Comparison of ENCODE assay signal across 8 cellular contexts in genomic region chrX:14029039-14029424, GRCh38. TPM values are rescaled to one million over a fixed set of nuclear protein-coding genes. Genes with fewer than 3 reads are reported as not detected.
A peak's percentile ranks its signal among the peaks of the same experiment; 100 is the strongest.
DNase-seq lines count a peak whose midpoint lies in the region; ATAC-seq, FAIRE-seq and TF ChIP-seq lines count a peak whose summit lies in the region.

No MANE protein-coding gene starts in this region.

- H3K27me3 Mint-ChIP-seq in neural crest cell (ENCODE audit: low read depth): no peaks in the 10 kb centered on the region

- H3K4me3 Mint-ChIP-seq in neural crest cell: peak overlapping the region; percentile 89

- no peaks in the 10 kb centered on the region for H3K9me3 ChIP-seq in NT2/D1 (ENCODE audit: insufficient read depth, low read length)
- no peaks in the 10 kb centered on the region for H3K9me3 ChIP-seq in effector memory CD4-positive, alpha-beta T cell (ENCODE audit: control insufficient read depth, low read length)

- peak overlapping the region; percentile 88 for H3K9ac ChIP-seq in NT2/D1 (ENCODE audit: insufficient read length, low read depth)

- no peak for FAIRE-seq in RCC 7860 (lab: Jason Lieb, UNC)

- in situ Hi-C loops in G401 (cut with HindIII; ENCODE audit: low sequenced_read_pairs): no loop called here

- peak overlapping the region; percentile 96 for H3K27ac Mint-ChIP-seq in neural crest cell (ENCODE audit: unreplicated experiment)

- no peak for ATAC-seq in GM21390 (IDR thresholded peaks at IDR 0.05; ENCODE audit: unreplicated experiment)

- peaks cover 43% of the 10 kb centered on the region for H3K4me1 Mint-ChIP-seq in neural crest cell

- peak overlapping the region; percentile 89 for H3K27ac ChIP-seq in effector memory CD4-positive, alpha-beta T cell (ENCODE audit: insufficient read depth, low read length, poor library complexity, severe bottlenecking)

- no peak for TF ChIP-seq CTCF in neural crest cell (conservative IDR thresholded peaks at IDR 0.05)

- no peaks in the 10 kb centered on the region for H3K4me1 ChIP-seq in NT2/D1 (ENCODE audit: insufficient read depth, insufficient read length)
- peaks cover 10% of the 10 kb centered on the region for H3K4me1 ChIP-seq in effector memory CD4-positive, alpha-beta T cell (ENCODE audit: control insufficient read depth, insufficient read depth, low read length, poor library complexity, severe bottlenecking)

- H3K4me3 ChIP-seq in NT2/D1 (ENCODE audit: insufficient read length, low read depth): peak overlapping the region; percentile 62
- H3K4me3 ChIP-seq in effector memory CD4-positive, alpha-beta T cell (ENCODE audit: insufficient read depth, low read depth, low read length, poor library complexity, severe bottlenecking): peak overlapping the region; percentile 66

- no peaks in the 10 kb centered on the region for H3K27me3 ChIP-seq in NT2/D1 (ENCODE audit: insufficient read depth, insufficient read length)
- H3K27me3 ChIP-seq in effector memory CD4-positive, alpha-beta T cell (replicated peaks; ENCODE audit: control insufficient read depth, insufficient read depth, low read length, poor library complexity, severe bottlenecking): no peaks in the 10 kb centered on the region

- no peaks in the 10 kb centered on the region for H3K9me3 Mint-ChIP-seq in neural crest cell

- peaks cover 5% of the 10 kb centered on the region for H3K36me3 ChIP-seq in NT2/D1 (ENCODE audit: insufficient read depth, insufficient read length, low read length)
- H3K36me3 ChIP-seq in effector memory CD4-positive, alpha-beta T cell (ENCODE audit: control insufficient read depth, insufficient read depth, low read length): no peaks in the 10 kb centered on the region

- DNase-seq in G401 (ENCODE audit: low spot score) (peak; percentile 48), NT2/D1 (ENCODE audit: low read depth, low spot score) (no peak), neural crest cell (ENCODE audit: low read depth, low spot score) (no peak), RCC 7860 (ENCODE audit: low spot score) (no peak)
- DNase-seq in effector memory CD4-positive, alpha-beta T cell: no peak
- no peak for DNase-seq in NK-92 treated with Interleukin-12 subunit alpha and Interleukin-12 subunit beta, amount 100 ng/mL, for 24 hours (lab: John Stamatoyannopoulos, UW)
- no peak for DNase-seq in stimulated activated naive CD4-positive, alpha-beta T cell treated with Interleukin-2 at 50 U/mL for 16 hours (lab: John Stamatoyannopoulos, UW)

- no peaks in the 10 kb centered on the region for H3K36me3 Mint-ChIP-seq in neural crest cell (ENCODE audit: low read depth)

RNA-seq across cellular contexts. Expression of gene GEMIN8, which starts 0.7 kb away (rescaled TPM):
- total RNA-seq in G401 (2014; rRNA removed; shearing (Covaris generic)): 6.7 and 14.8 TPM in 2 replicates
- total RNA-seq in neural crest cell: 12.8 and 14.4 TPM in 2 replicates
